In genomic region chr2:157874997-157875719, GRCh38 we compare ENCODE assay signal across 8 cellular contexts. TPM values are rescaled to one million over a fixed set of nuclear protein-coding genes. Genes with fewer than 3 reads are reported as not detected.
A peak's percentile ranks its signal among the peaks of the same experiment; 100 is the strongest.
DNase-seq lines count a peak whose midpoint lies in the region; ATAC-seq and TF ChIP-seq lines count a peak whose summit lies in the region.

No MANE protein-coding gene starts in this region.

- H3K27me3 ChIP-seq in right atrium auricular region (no peaks in the 10 kb centered on the region), prostate gland (replicated peaks; ENCODE audit: insufficient read depth) (no peaks in the 10 kb centered on the region)

- no peak for TF ChIP-seq POLR2A in prostate gland (IDR thresholded peaks at IDR 0.05)

- intact Hi-C loops in prostate gland (cut with DNase I): loop anchor here (5.0 kb wide), 1 partner anchor 88 kb away; no protein-coding TSS in a partner anchor

- H3K9me3 ChIP-seq in right atrium auricular region (no peaks in the 10 kb centered on the region), prostate gland (no peaks in the 10 kb centered on the region)

- peak overlapping the region; percentile 93 to 96 for H3K27ac ChIP-seq in right atrium auricular region
- H3K27ac ChIP-seq in prostate gland: peak overlapping the region; percentile 88 to 97

- H3K4me1 ChIP-seq in right atrium auricular region (peaks cover 0 to 47% of the 10 kb centered on the region in 2 donors), prostate gland (replicated peaks) (peaks cover 7% of the 10 kb centered on the region)

- ATAC-seq in GM21529 (IDR thresholded peaks at IDR 0.05; ENCODE audit: unreplicated experiment): no peak
- no peak for ATAC-seq in GM18520 (IDR thresholded peaks at IDR 0.05; ENCODE audit: unreplicated experiment)

- TF ChIP-seq CTCF in right atrium auricular region (IDR thresholded peaks at IDR 0.05) (no peak), prostate gland (IDR thresholded peaks at IDR 0.05) (no peak)

- H3K36me3 ChIP-seq in right atrium auricular region: no peaks in the 10 kb centered on the region
- H3K36me3 ChIP-seq in prostate gland: no peaks in the 10 kb centered on the region

- WGBS in prostate gland: 2% methylated on average over 25 of the region's 25 CpGs

- H3K4me3 ChIP-seq in right atrium auricular region (peak overlapping the region; percentile 78 to 85), prostate gland (peak overlapping the region; percentile 76 to 84)

- peak; percentile 32 for DNase-seq in NCI-H2029 treated with DMSO at 0.1 percent for 48 hours (lab: John Stamatoyannopoulos, UW)
- DNase-seq in NCI-H2029 (lab: John Stamatoyannopoulos, UW): no peak
- peak; percentile 34 to 48 for DNase-seq in NCI-H526 (lab: John Stamatoyannopoulos, UW)
- peak; percentile 64 for DNase-seq in amniotic stem cell (lab: John Stamatoyannopoulos, UW)
- DNase-seq in right atrium auricular region (ENCODE audit: low spot score): peak; percentile 61
- DNase-seq in prostate gland (ENCODE audit: low spot score): peak; percentile 20

RNA-seq across cellular contexts. Expression of gene ACVR1, which starts 1.0 kb away (rescaled TPM):
- total RNA-seq in right atrium auricular region (10 to 100 TPM; 34.5 to 36.8 TPM), prostate gland (10 to 100 TPM; 16.0 to 21.5 TPM)
